In genomic region chr4:153198739-153199138, GRCh38 we compare ENCODE assay signal across 26 cellular contexts. TPM values are rescaled to one million over a fixed set of nuclear protein-coding genes. Genes with fewer than 3 reads are reported as not detected.
"Had no signal": no experiment of that assay in that cellular context is flagged by ENCODE, and none has a peak within 500 bp of the region (broad histone marks: within the 10 kb centered on the region; RNA-seq: fewer than 3 reads in every experiment).

No MANE protein-coding gene starts in this region.

- H3K9me3 ChIP-seq: esophagus squamous epithelium, pancreas, prostate gland, stomach, thyroid gland, upper lobe of left lung, vagina had no signal

- H3K4me3 ChIP-seq: esophagus squamous epithelium, pancreas, prostate gland, smooth muscle cell, stomach, thyroid gland, upper lobe of left lung, vagina had no signal

- H3K4me2 ChIP-seq: smooth muscle cell had no signal

- H3K4me1 ChIP-seq: pancreas, prostate gland, upper lobe of left lung, vagina had no signal

- H3K36me3 ChIP-seq: esophagus squamous epithelium, pancreas, prostate gland, stomach, thyroid gland, upper lobe of left lung, vagina had no signal

- DNase-seq: activated B cell treated with CpG ODN at 0.5 μM for 24 hours; activated CD4-positive, alpha-beta T cell treated with anti-CD3 and anti-CD28 coated beads, Interleukin-2, amount 50 U/mL, for 1 hour; activated CD8-positive, alpha-beta memory T cell treated with anti-CD3 and anti-CD28 coated beads, Interleukin-2, amount 10 ng/mL, durations not matched to agents 7 days and 5 days; activated CD8-positive, alpha-beta T cell treated with anti-CD3 and anti-CD28 coated beads, Interleukin-2, amount 10 ng/mL, durations not matched to agents 7 days and 5 days; activated naive CD8-positive, alpha-beta T cell treated with anti-CD3 and anti-CD28 coated beads, Interleukin-2, amount 50 U/mL, for 24 hours; activated T-cell treated with anti-CD3 and anti-CD28 coated beads, Interleukin-2, amount 50 U/mL, for 48 hours; amygdala; effector CD8-positive, alpha-beta T cell; esophagus squamous epithelium; head of caudate nucleus; hippocampal formation; immature natural killer cell; naive thymus-derived CD8-positive, alpha-beta T cell; nucleus accumbens; pancreas; stimulated activated CD4-positive, alpha-beta T cell treated with anti-CD3 and anti-CD28 coated beads, Interleukin-1b, Interleukin-23, amount 100 ng/mL, for 48 hours; stimulated activated CD4-positive, alpha-beta T cell treated with anti-CD3 and anti-CD28 coated beads, Interleukin-4, amount 100 ng/mL, for 4 hours; stimulated activated CD8-positive, alpha-beta memory T cell treated with anti-CD3 and anti-CD28 coated beads, Interleukin-4, amount 100 ng/mL, for 48 hours; stomach; thyroid gland; upper lobe of left lung had no signal

- H3K27me3 ChIP-seq: esophagus squamous epithelium, pancreas, stomach, thyroid gland, upper lobe of left lung, vagina had no signal

- ATAC-seq: activated CD8-positive, alpha-beta memory T cell treated with anti-CD3 and anti-CD28 coated beads, Interleukin-2, amount 10 ng/mL, durations not matched to agents 7 days and 5 days; activated CD8-positive, alpha-beta T cell treated with anti-CD3 and anti-CD28 coated beads, Interleukin-2, amount 10 ng/mL, durations not matched to agents 7 days and 5 days; activated naive CD8-positive, alpha-beta T cell treated with anti-CD3 and anti-CD28 coated beads, Interleukin-2, amount 50 U/mL, for 24 hours; naive thymus-derived CD8-positive, alpha-beta T cell; pancreas; stimulated activated memory B cell treated with anti-CD40 and anti-IgM and Interleukin-4, amounts not matched to agents 10 μg/mL and 1 μg/mL and 100 μg/mL, for 72 hours had no signal

- H3K27ac ChIP-seq: epithelial cell of prostate, esophagus squamous epithelium, pancreas, prostate gland, stomach, thyroid gland, upper lobe of left lung, vagina had no signal

RNA-seq across cellular contexts. Expression of gene TRIM2, which starts 5.5 kb away (rescaled TPM):
- total RNA-seq: activated CD8-positive, alpha-beta memory T cell treated with anti-CD3 and anti-CD28 coated beads, Interleukin-2, amount 10 ng/mL, durations not matched to agents 7 days and 5 days had no signal
